19 cellular contexts compared by ENCODE assay signal in the genomic region with DNA sequence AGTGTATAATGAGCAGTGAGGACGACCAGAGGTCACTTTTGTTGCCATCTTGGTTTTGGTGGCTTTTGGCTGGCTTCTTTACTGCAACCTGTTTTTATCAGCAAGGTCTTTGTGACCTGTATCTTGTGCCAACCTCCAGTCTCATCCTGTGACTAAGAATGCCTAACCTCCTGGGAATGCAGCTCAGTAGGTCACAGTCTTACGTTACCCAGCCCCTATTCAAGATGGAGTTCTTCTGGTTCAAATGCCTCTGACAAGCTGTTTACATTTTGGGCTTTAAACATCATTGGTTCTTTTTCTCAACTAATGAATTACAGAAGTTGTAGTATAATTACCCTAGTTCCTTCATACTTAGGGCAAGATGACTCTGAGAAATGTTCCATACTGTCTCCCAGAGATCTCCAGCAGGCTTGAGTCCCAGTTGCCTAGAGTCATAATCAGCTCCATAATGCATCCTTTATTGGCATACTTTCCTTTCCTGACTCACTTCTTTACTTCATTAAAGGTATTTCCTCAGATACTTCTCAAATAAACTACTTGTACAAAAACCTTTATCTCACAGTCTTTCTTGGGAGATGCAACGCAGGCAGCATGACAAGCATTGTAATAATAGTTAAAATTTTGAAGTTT.
DNase-seq lines count a peak whose midpoint lies in the region; ATAC-seq and TF ChIP-seq lines count a peak whose summit lies in the region.
"Had no signal": no experiment of that assay in that cellular context is flagged by ENCODE, and none has a peak within 500 bp of the region (broad histone marks: within the 10 kb centered on the region; RNA-seq: fewer than 3 reads in every experiment).

No MANE protein-coding gene starts in this region.

- TF ChIP-seq CTCF in RWPE2 (IDR thresholded peaks at IDR 0.05; ENCODE audit: poor library complexity, severe bottlenecking), result no peak

- no peaks in the 10 kb centered on the region for H3K9me3 ChIP-seq in RWPE2 (ENCODE audit: severe bottlenecking)

- H3K4me3 ChIP-seq in RWPE2 (ENCODE audit: severe bottlenecking), result no peak overlapping the region
- H3K4me3 ChIP-seq: lung had no signal

- H3K4me1 ChIP-seq in RWPE2 (ENCODE audit: insufficient read depth, poor library complexity, severe bottlenecking), result peaks cover 29% of the 10 kb centered on the region

- no peak for ATAC-seq in RWPE2 (ENCODE audit: low read depth)
- no peak for ATAC-seq in HG03039 (IDR thresholded peaks at IDR 0.05; ENCODE audit: unreplicated experiment)
- no peak for ATAC-seq in HG02885 (IDR thresholded peaks at IDR 0.05; ENCODE audit: poor library complexity, unreplicated experiment)
- ATAC-seq: activated naive CD4-positive, alpha-beta T cell treated with anti-CD3 and anti-CD28 coated beads, Interleukin-2, amount 50 U/mL, for 72 hours; natural killer cell; stimulated activated naive CD8-positive, alpha-beta T cell treated with anti-CD3 and anti-CD28 coated beads, Interleukin-15, amount 100 ng/mL, for 72 hours had no signal

- no peaks in the 10 kb centered on the region for H3K36me3 ChIP-seq in RWPE2 (ENCODE audit: low read depth)

- H3K27ac ChIP-seq in RWPE2 (ENCODE audit: poor library complexity, severe bottlenecking) (peak overlapping the region; percentile 45), epithelial cell of prostate (peak overlapping the region; percentile 56)

- no peaks in the 10 kb centered on the region for H3K27me3 ChIP-seq in RWPE2 (ENCODE audit: insufficient read depth, poor library complexity, severe bottlenecking)

- DNase-seq in GM04504 (ENCODE audit: low read depth), result peak; percentile 20
- DNase-seq in RWPE2 (ENCODE audit: low spot score), result no peak
- no peak for DNase-seq in epithelial cell of prostate (ENCODE audit: low read depth, low spot score)
- peak; percentile 22 for DNase-seq in renal cortical epithelial cell (ENCODE audit: low read depth)
- DNase-seq in foreskin melanocyte, result no peak
- no peak for DNase-seq in NCI-H345 (lab: John Stamatoyannopoulos, UW)
- DNase-seq: activated T-cell treated with anti-CD3 and anti-CD28 coated beads, Interleukin-2, amount 50 U/mL, for 1 hour; CD4-positive, alpha-beta T cell; central memory CD4-positive, alpha-beta T cell; DMS79 treated with DMSO at 0.1 percent for 48 hours; effector CD8-positive, alpha-beta T cell; natural killer cell; NCI-H1694 treated with DMSO at 0.1 percent for 48 hours; NCI-H510A; stimulated activated naive CD8-positive, alpha-beta T cell treated with anti-CD3 and anti-CD28 coated beads, Interleukin-15, amount 100 ng/mL, for 72 hours had no signal

Comparison
In these comparisons a context has a peak if more than half of its experiments do, and no peak if none do; other contexts are left out.
1. DNase-seq: peak in GM04504 (single experiment) and renal cortical epithelial cell (single experiment); none in RWPE2 (single experiment), epithelial cell of prostate (single experiment), foreskin melanocyte (single experiment) and NCI-H345 (single experiment).